In genomic region chr2:20092226-20092900, GRCh38 we compare ENCODE assay signal across 19 cellular contexts. TPM values are rescaled to one million over a fixed set of nuclear protein-coding genes. Genes with fewer than 3 reads are reported as not detected.
DNase-seq lines count a peak whose midpoint lies in the region; ATAC-seq and TF ChIP-seq lines count a peak whose summit lies in the region.
"Had no signal": no experiment of that assay in that cellular context is flagged by ENCODE, and none has a peak within 500 bp of the region (broad histone marks: within the 10 kb centered on the region; RNA-seq: fewer than 3 reads in every experiment).

No MANE protein-coding gene starts in this region.

- H3K9me3 Mint-ChIP-seq in nephron: no peaks in the 10 kb centered on the region
- H3K9me3 Mint-ChIP-seq: activated naive CD4-positive, alpha-beta T cell treated with anti-CD3 and anti-CD28 coated beads, Interleukin-2, amount 50 U/mL, for 24 hours; natural killer cell had no signal

- no peak for TF ChIP-seq RAD21 in IMR-90 (IDR thresholded peaks at IDR 0.05; ENCODE audit: low read length)

- peak overlapping the region; percentile 77 for H2BK5ac ChIP-seq in IMR-90 (ENCODE audit: low read depth, low read length, poor library complexity, severe bottlenecking)

- TF ChIP-seq POLR2A in IMR-90 (IDR thresholded peaks at IDR 0.05; ENCODE audit: low read depth, low read length) (no peak), breast epithelium (IDR thresholded peaks at IDR 0.05) (no peak)

- peak overlapping the region; percentile 92 for H4K91ac ChIP-seq in IMR-90 (ENCODE audit: insufficient read depth, low read depth, low read length)

- peak overlapping the region in 1 of 3 experiments; percentile 53 for H3K4me3 Mint-ChIP-seq in nephron
- H3K4me3 Mint-ChIP-seq: activated naive CD4-positive, alpha-beta T cell treated with anti-CD3 and anti-CD28 coated beads, Interleukin-2, amount 50 U/mL, for 24 hours; memory B cell; natural killer cell had no signal

- CTCF ChIA-PET in IMR-90 (lab: Yijun Ruan, JAX): interaction anchor here (0.6 to 1.3 kb wide), 2 partner anchors 77 to 1260 kb away, joined by 4 to 5 read pairs; no protein-coding TSS in a partner anchor

- TF ChIP-seq CTCF in IMR-90 (conservative IDR thresholded peaks at IDR 0.05; ENCODE audit: low read depth, low read length) (no peak), breast epithelium (IDR thresholded peaks at IDR 0.05) (no peak), nephron (IDR thresholded peaks at IDR 0.05; ENCODE audit: unreplicated experiment in 3 of 3) (no peak)

- H3K36me3 ChIP-seq in IMR-90 (ENCODE audit: control insufficient read depth, insufficient read depth, low read length): no peaks in the 10 kb centered on the region
- H3K36me3 ChIP-seq in breast epithelium: no peaks in the 10 kb centered on the region
- H3K36me3 ChIP-seq in subcutaneous abdominal adipose tissue (ENCODE audit: control insufficient read depth in 5 of 5, insufficient read depth in 5 of 5, low read length in 5 of 5): no peaks in the 10 kb centered on the region
- H3K36me3 ChIP-seq: thyroid gland had no signal

- no peaks in the 10 kb centered on the region for H3K27me3 Mint-ChIP-seq in nephron (ENCODE audit: low read depth)

- peaks cover 41% of the 10 kb centered on the region for H3K4me1 Mint-ChIP-seq in nephron
- H3K4me1 Mint-ChIP-seq: activated naive CD4-positive, alpha-beta T cell treated with anti-CD3 and anti-CD28 coated beads, Interleukin-2, amount 50 U/mL, for 24 hours; memory B cell; natural killer cell had no signal

- intact Hi-C loops in IMR-90 (cut with micrococcal nuclease) (loop anchor here (5.0 to 10.0 kb wide), 2 partner anchors 60 to 228 kb away; no protein-coding TSS in a partner anchor), breast epithelium (cut with DNase I; ENCODE audit: low total_unique reads) (loop anchor here (10.0 kb wide), 1 partner anchor 78 kb away; the partner anchor contains the start of gene MATN3)

- H3K27me3 ChIP-seq in IMR-90 (ENCODE audit: control insufficient read depth, insufficient read depth, low read length): no peaks in the 10 kb centered on the region
- H3K27me3 ChIP-seq in breast epithelium: no peaks in the 10 kb centered on the region
- H3K27me3 ChIP-seq in subcutaneous abdominal adipose tissue (ENCODE audit: control insufficient read depth in 5 of 5, insufficient read depth in 4 of 5, low read length in 5 of 5): peaks cover 0 to 7% (median 0%) of the 10 kb centered on the region in 5 donors
- H3K27me3 ChIP-seq: thyroid gland had no signal

- H3K18ac ChIP-seq in IMR-90 (ENCODE audit: low read depth, low read length): peak overlapping the region; percentile 88

- no peak overlapping the region; the same call in 1 of the 2 replicates for H3K4me2 ChIP-seq in IMR-90 (ENCODE audit: low read depth, low read length)

- DNase-seq in IMR-90 (no peak), breast epithelium (ENCODE audit: low spot score in 2 of 2) (no peak), H4 (ENCODE audit: low spot score) (no peak), T-helper 9 cell (no peak)
- no peak for DNase-seq in stimulated activated CD4-positive, alpha-beta T cell treated with anti-CD3 and anti-CD28 coated beads, Interleukin-1b, Interleukin-23, amount 100 ng/mL, for 48 hours
- DNase-seq: activated T-cell treated with anti-CD3 and anti-CD28 coated beads, Interleukin-2, amount 50 U/mL, for 48 hours; Calu3; hippocampal formation; natural killer cell; NCI-H1436 treated with DMSO at 0.1 percent for 48 hours; NCI-H748 treated with DMSO at 0.1 percent for 48 hours; OCI-M1; stimulated activated CD4-positive, alpha-beta T cell treated with anti-CD3 and anti-CD28 coated beads, Interleukin-15, amount 100 ng/mL, for 24 hours; thyroid gland had no signal

- no TSS peak for BruUV-seq in IMR-90 (replicated peaks; lab: Mats Ljungman, UMichigan)

- peak overlapping the region; percentile 60 to 83 for H4K8ac ChIP-seq in IMR-90 (ENCODE audit: low read depth in 2 of 2, low read length in 2 of 2)

- H3K27ac ChIP-seq in IMR-90 (ENCODE audit: insufficient read depth, low read length) (peak overlapping the region; percentile 95), breast epithelium (peak overlapping the region; percentile 43 to 88), subcutaneous abdominal adipose tissue (ENCODE audit: low read depth, low read length) (peak overlapping the region; percentile 79)
- H3K27ac ChIP-seq: thyroid gland had no signal

- H3K4me1 ChIP-seq in IMR-90 (ENCODE audit: control insufficient read depth, insufficient read depth, low read length) (peaks cover 40% of the 10 kb centered on the region), breast epithelium (no peaks in the 10 kb centered on the region), subcutaneous abdominal adipose tissue (ENCODE audit: control insufficient read depth in 5 of 5, insufficient read depth in 5 of 5, low read length in 5 of 5) (peaks cover 11 to 27% (median 19%) of the 10 kb centered on the region in 5 donors)

- peak overlapping the region; percentile 53 for H2AFZ ChIP-seq in IMR-90 (replicated peaks; ENCODE audit: low read length, poor library complexity)

- ATAC-seq in IMR-90 (ENCODE audit: low read depth): no peak
- ATAC-seq: activated CD4-positive, CD25-positive, alpha-beta regulatory T cell treated with anti-CD3 and anti-CD28 coated beads, Interleukin-2, amount 50 U/mL, for 24 hours; natural killer cell had no signal

- H3K14ac ChIP-seq in IMR-90 (replicated peaks; ENCODE audit: low read depth, low read length): peak overlapping the region; percentile 84

- H3K27ac Mint-ChIP-seq in nephron: peak overlapping the region; percentile 86 to 94 (median 91)
- H3K27ac Mint-ChIP-seq: activated naive CD4-positive, alpha-beta T cell treated with anti-CD3 and anti-CD28 coated beads, Interleukin-2, amount 50 U/mL, for 24 hours; memory B cell; natural killer cell had no signal

- H3K4ac ChIP-seq in IMR-90 (ENCODE audit: low read depth, low read length): peak overlapping the region; percentile 97

- 86% methylated on average over 9 of the region's 15 CpGs; no CpG with 5 or more reads in 1 of the 2 experiments for WGBS in IMR-90 (ENCODE audit: extremely low coverage in 2 of 2, insufficient read length in 1 of 2), 2 experiments

- H3K4me3 ChIP-seq in IMR-90 (ENCODE audit: insufficient read depth, low read depth, low read length) (no peak overlapping the region), breast epithelium (no peak overlapping the region), subcutaneous abdominal adipose tissue (ENCODE audit: low read depth in 1 of 5, low read length in 5 of 5) (peak overlapping the region in 1 of 5 donors; percentile 4)
- H3K4me3 ChIP-seq: thyroid gland had no signal

- peak overlapping the region; percentile 58; the same call in 1 of the 2 replicates for H3K56ac ChIP-seq in IMR-90 (ENCODE audit: extremely low read depth, insufficient read depth, low read length)

- peak overlapping the region; percentile 75 for H2AK9ac ChIP-seq in IMR-90 (replicated peaks; ENCODE audit: low read depth, low read length, poor library complexity)

- no peaks in the 10 kb centered on the region for H3K36me3 Mint-ChIP-seq in nephron (ENCODE audit: low read depth)
- H3K36me3 Mint-ChIP-seq: activated naive CD4-positive, alpha-beta T cell treated with anti-CD3 and anti-CD28 coated beads, Interleukin-2, amount 50 U/mL, for 24 hours; memory B cell; natural killer cell had no signal

- H4K20me1 ChIP-seq in IMR-90 (ENCODE audit: insufficient read depth, low read length): no peaks in the 10 kb centered on the region

- peak overlapping the region; percentile 77; the same call in 2 of the 3 replicates for H2BK15ac ChIP-seq in IMR-90 (ENCODE audit: low read depth, low read length)

- dilution Hi-C loops in IMR-90 (cut with HindIII; ENCODE audit: low sequenced_read_pairs, unreplicated experiment): no loop called here

- in situ Hi-C loops in IMR-90 (cut with MboI; ENCODE audit: low sequenced_read_pairs): loop anchor here (5.0 kb wide), 1 partner anchor 130 kb away; no protein-coding TSS in a partner anchor

- H3K9ac ChIP-seq in IMR-90 (ENCODE audit: low read depth, low read length): 0 out of 2 replicates have a peak overlapping the region, but pooled peaks have one; percentile 20
- H3K9ac ChIP-seq in subcutaneous abdominal adipose tissue (ENCODE audit: low read length in 5 of 5): no peak overlapping the region

- peak overlapping the region; percentile 92 for H2AK5ac ChIP-seq in IMR-90 (ENCODE audit: low read depth, low read length)

- H3K9me1 ChIP-seq in IMR-90 (ENCODE audit: insufficient read depth, low read length): peaks cover 28% of the 10 kb centered on the region

- H3K79me1 ChIP-seq in IMR-90 (ENCODE audit: low read depth in 1 of 2, low read length in 2 of 2): peaks cover 4 to 8% of the 10 kb centered on the region in 2 experiments; a peak in 2 of 4 replicates

- POLR2A ChIA-PET in IMR-90 (lab: Charles Lee; ENCODE audit: unreplicated experiment): interaction anchor here (0.5 to 1.4 kb wide), 3 partner anchors 41 to 1560 kb away, joined by 3 to 6 read pairs (median 5); partner anchors contain the start of gene LAPTM4A

- peak overlapping the region; percentile 78 for H4K5ac ChIP-seq in IMR-90 (ENCODE audit: low read depth, low read length)

- peak overlapping the region; percentile 89 for H2BK120ac ChIP-seq in IMR-90 (ENCODE audit: low read depth, low read length)

- peak overlapping the region; percentile 78 for H3K23ac ChIP-seq in IMR-90 (ENCODE audit: low read depth, low read length)

- H2BK20ac ChIP-seq in IMR-90 (ENCODE audit: low read depth, low read length): peak overlapping the region; percentile 89

- H3K9me3 ChIP-seq in IMR-90 (ENCODE audit: control insufficient read depth, insufficient read depth, low read length) (no peaks in the 10 kb centered on the region), breast epithelium (no peaks in the 10 kb centered on the region), subcutaneous abdominal adipose tissue (ENCODE audit: control insufficient read depth in 5 of 5, low read length in 5 of 5) (no peaks in the 10 kb centered on the region)
- H3K9me3 ChIP-seq: thyroid gland had no signal

TF ChIP-seq in IMR-90, 13 proteins besides CTCF, POLR2A, EP300 and RAD21 (continues in another document):
- TF ChIP-seq RCOR1 (IDR thresholded peaks at IDR 0.05; ENCODE audit: insufficient replicate concordance, low read length) (no peak), NFE2L2 (IDR thresholded peaks at IDR 0.05; ENCODE audit: low read depth, low read length) (no peak)

RNA-seq across cellular contexts. Expression of gene LAPTM4A, which starts 40.9 kb away (rescaled TPM):
- total RNA-seq in IMR-90 (2012; rRNA removed) (97.7 and 221 TPM in 2 replicates), breast epithelium (100 to 1,000 TPM; 199 to 349 (median 264) TPM)
- polyA plus RNA-seq in IMR-90 (2012; rRNA removed): 378 and 401 TPM in 2 replicates
- 100 and 185 TPM in 2 replicates for polyA plus RNA-seq in IMR-90 (2012; cell fraction: cytosol; rRNA removed)
- polyA plus RNA-seq in IMR-90 (2012; cell fraction: nucleus; rRNA removed; ENCODE audit: low replicate concordance): 33.9 and 158 TPM in 2 replicates
- total RNA-seq in H4 (2014; rRNA removed; shearing (Covaris generic)): 104 and 119 TPM in 2 replicates
